11 cellular contexts compared by ENCODE assay signal in genomic region chr5:145495741-145496140, GRCh38.
DNase-seq lines count a peak whose midpoint lies in the region; FAIRE-seq and TF ChIP-seq lines count a peak whose summit lies in the region.
"Had no signal": no experiment of that assay in that cellular context is flagged by ENCODE, and none has a peak within 500 bp of the region (broad histone marks: within the 10 kb centered on the region; RNA-seq: fewer than 3 reads in every experiment).

No MANE protein-coding gene starts in this region.

- H3K9me3 Mint-ChIP-seq in activated naive CD4-positive, alpha-beta T cell treated with anti-CD3 and anti-CD28 coated beads, Interleukin-2, amount 50 U/mL, for 24 hours, result peaks cover 10% of the 10 kb centered on the region

- no peak for FAIRE-seq in urothelium cell line (lab: Jason Lieb, UNC)

- H3K27me3 ChIP-seq in adipocyte (replicated peaks; ENCODE audit: control insufficient read depth, insufficient read depth, low read length), result no peaks in the 10 kb centered on the region
- no peaks in the 10 kb centered on the region for H3K27me3 ChIP-seq in vagina
- no peaks in the 10 kb centered on the region for H3K27me3 ChIP-seq in thyroid gland
- H3K27me3 ChIP-seq: BLaER1 had no signal

- no peaks in the 10 kb centered on the region for H3K27me3 Mint-ChIP-seq in activated naive CD4-positive, alpha-beta T cell treated with anti-CD3 and anti-CD28 coated beads, Interleukin-2, amount 50 U/mL, for 24 hours

- no peak overlapping the region for H3K27ac ChIP-seq in vagina
- no peak overlapping the region for H3K27ac ChIP-seq in thyroid gland
- H3K27ac ChIP-seq: BLaER1, KMS-11, parathyroid adenoma had no signal

- no peaks in the 10 kb centered on the region for H3K4me1 Mint-ChIP-seq in activated naive CD4-positive, alpha-beta T cell treated with anti-CD3 and anti-CD28 coated beads, Interleukin-2, amount 50 U/mL, for 24 hours

- H3K4me3 Mint-ChIP-seq in activated naive CD4-positive, alpha-beta T cell treated with anti-CD3 and anti-CD28 coated beads, Interleukin-2, amount 50 U/mL, for 24 hours, result no peak overlapping the region

- WGBS in thyroid gland, 2 donors, result 75 to 89% methylated on average over 2 of the region's 2 CpGs

- no peak overlapping the region for H3K4me3 ChIP-seq in adipocyte (ENCODE audit: low read length)
- H3K4me3 ChIP-seq in vagina, result no peak overlapping the region
- no peak overlapping the region for H3K4me3 ChIP-seq in thyroid gland (replicated peaks in 1 of 3)
- H3K4me3 ChIP-seq: BLaER1 had no signal

- TF ChIP-seq CTCF in vagina (IDR thresholded peaks at IDR 0.05), result no peak
- no peak for TF ChIP-seq CTCF in thyroid gland (IDR thresholded peaks at IDR 0.05)

- H3K9me3 ChIP-seq in adipocyte (ENCODE audit: control insufficient read depth, low read length) (no peaks in the 10 kb centered on the region), vagina (no peaks in the 10 kb centered on the region), thyroid gland (no peaks in the 10 kb centered on the region)
- H3K9me3 ChIP-seq: BLaER1 had no signal

- H3K9ac ChIP-seq in adipocyte (ENCODE audit: low read length), result peak overlapping the region; percentile 16
- H3K9ac ChIP-seq: BLaER1, KMS-11, parathyroid adenoma had no signal

- DNase-seq in activated naive CD4-positive, alpha-beta T cell treated with anti-CD3 and anti-CD28 coated beads, Interleukin-2, amount 50 U/mL, for 16 hours, result no peak
- DNase-seq in adipocyte (ENCODE audit: low read depth), result peak; percentile 82
- DNase-seq in hepatic stellate cell (ENCODE audit: low spot score), result peak; percentile 30
- peak; percentile 67 for DNase-seq in urothelium cell line (ENCODE audit: low spot score)
- DNase-seq in vagina (ENCODE audit: extremely low spot score in 2 of 2), result no peak
- DNase-seq in ureter (ENCODE audit: low spot score), result no peak
- DNase-seq in thyroid gland, result no peak

- intact Hi-C loops in vagina (cut with DNase I) (no loop called here), thyroid gland (cut with DNase I) (no loop called here)

- peak overlapping the region; percentile 53 for H3K27ac Mint-ChIP-seq in activated naive CD4-positive, alpha-beta T cell treated with anti-CD3 and anti-CD28 coated beads, Interleukin-2, amount 50 U/mL, for 24 hours

- TF ChIP-seq POLR2A in vagina (IDR thresholded peaks at IDR 0.05) (no peak), thyroid gland (IDR thresholded peaks at IDR 0.05) (no peak)

- H3K4me1 ChIP-seq in adipocyte (ENCODE audit: control insufficient read depth, insufficient read depth, low read length) (peaks cover 24% of the 10 kb centered on the region), vagina (no peaks in the 10 kb centered on the region), thyroid gland (no peaks in the 10 kb centered on the region)
- H3K4me1 ChIP-seq: BLaER1, parathyroid adenoma had no signal

- no peaks in the 10 kb centered on the region for H3K36me3 Mint-ChIP-seq in activated naive CD4-positive, alpha-beta T cell treated with anti-CD3 and anti-CD28 coated beads, Interleukin-2, amount 50 U/mL, for 24 hours

- H3K36me3 ChIP-seq in adipocyte (ENCODE audit: control insufficient read depth, insufficient read depth, low read length, severe bottlenecking), result no peaks in the 10 kb centered on the region
- H3K36me3 ChIP-seq in vagina, result no peaks in the 10 kb centered on the region
- no peaks in the 10 kb centered on the region for H3K36me3 ChIP-seq in thyroid gland
- H3K36me3 ChIP-seq: BLaER1 had no signal

Comparison
In these comparisons a context has a peak if more than half of its experiments do, and no peak if none do; other contexts are left out.
1. DNase-seq: peak in adipocyte (single experiment), hepatic stellate cell (single experiment) and urothelium cell line (single experiment); none in activated naive CD4-positive, alpha-beta T cell treated with anti-CD3 and anti-CD28 coated beads, Interleukin-2, amount 50 U/mL, for 16 hours (single experiment), vagina (0 of 2), ureter (single experiment) and thyroid gland (0 of 2).